9 cellular contexts compared by ENCODE assay signal in genomic region chr1:6205849-6206845, GRCh38. TPM values are rescaled to one million over a fixed set of nuclear protein-coding genes. Genes with fewer than 3 reads are reported as not detected.
DNase-seq lines count a peak whose midpoint lies in the region; ATAC-seq and TF ChIP-seq lines count a peak whose summit lies in the region.
"Had no signal": no experiment of that assay in that cellular context is flagged by ENCODE, and none has a peak within 500 bp of the region (broad histone marks: within the 10 kb centered on the region; RNA-seq: fewer than 3 reads in every experiment).

Gene RNF207 (plus strand): TSS chr1:6206119. CDS start chr1:6206536, 417 bp downstream.

- no peaks in the 10 kb centered on the region for H3K36me3 Mint-ChIP-seq in Caco-2 (ENCODE audit: insufficient read depth, unreplicated experiment)
- no peaks in the 10 kb centered on the region for H3K36me3 Mint-ChIP-seq in type B pancreatic cell

- intact Hi-C loops in Caco-2 (cut with micrococcal nuclease; ENCODE audit: unreplicated experiment), result no loop called here

- H2BK15ac ChIP-seq in neuronal stem cell (ENCODE audit: low read length), result peak within 1 kb of the TSS; percentile 81

- H3K9me3 Mint-ChIP-seq in Caco-2 (ENCODE audit: unreplicated experiment) (no peaks in the 10 kb centered on the region), type B pancreatic cell (no peaks in the 10 kb centered on the region)

- H3K79me1 ChIP-seq in neuronal stem cell (ENCODE audit: low read depth, low read length), result peaks cover 1% of the 10 kb centered on the region

- H3K27ac ChIP-seq in neuronal stem cell (replicated peaks; ENCODE audit: low read length), result peak within 1 kb of the TSS; percentile 1
- H3K27ac ChIP-seq: SK-N-MC had no signal

- peak within 1 kb of the TSS; percentile 94 for H3K14ac ChIP-seq in neuronal stem cell (ENCODE audit: low read length)

- WGBS in neuronal stem cell (ENCODE audit: extremely low coverage in 2 of 2, insufficient read length in 2 of 2, insufficient replicate concordance in 1 of 2), 2 donors, result no CpG with 5 or more reads among the region's 91 CpGs

- H3K23ac ChIP-seq in neuronal stem cell (ENCODE audit: low read depth, low read length, poor library complexity), result peak within 1 kb of the TSS; percentile 85

- peak within 1 kb of the TSS; percentile 100 for H2BK120ac ChIP-seq in neuronal stem cell (ENCODE audit: low read depth, low read length)

- H2BK12ac ChIP-seq in neuronal stem cell (ENCODE audit: low read length), result peak within 1 kb of the TSS; percentile 84

- peak within 1 kb of the TSS; percentile 62 for H3K4me2 ChIP-seq in neuronal stem cell (ENCODE audit: insufficient read depth, low read length, poor library complexity, severe bottlenecking)

- ATAC-seq in GM21447 (IDR thresholded peaks at IDR 0.05; ENCODE audit: unreplicated experiment), result peak; percentile 49

- no peak within 1 kb of the TSS for H3K4ac ChIP-seq in neuronal stem cell (ENCODE audit: low read length)

- H3K18ac ChIP-seq in neuronal stem cell (ENCODE audit: low read length), result peak within 1 kb of the TSS; percentile 94

- TF ChIP-seq CTCF in Caco-2 (IDR thresholded peaks at IDR 0.05; ENCODE audit: insufficient read depth in 1 of 2, low read depth in 1 of 2, low read length in 1 of 2, severe bottlenecking in 1 of 2, unreplicated experiment in 1 of 2) (no peak), fibroblast of mammary gland (conservative IDR thresholded peaks at IDR 0.05; ENCODE audit: control insufficient read depth, insufficient read depth, low read depth, low read length) (no peak), type B pancreatic cell (conservative IDR thresholded peaks at IDR 0.05) (no peak)

- no TSS peak for BruUV-seq in Caco-2 (replicated peaks; lab: Mats Ljungman, UMichigan)

- H2BK5ac ChIP-seq in neuronal stem cell (ENCODE audit: low read length), result no peak within 1 kb of the TSS

- H3K4me1 ChIP-seq in Caco-2 (no peaks in the 10 kb centered on the region; the same call in 1 of the 2 replicates), neuronal stem cell (ENCODE audit: control insufficient read depth in 2 of 2, insufficient read depth in 1 of 2, low read depth in 1 of 2, low read length in 2 of 2) (peaks cover 12 to 16% of the 10 kb centered on the region in 2 donors)

- POLR2A ChIA-PET in Caco-2 (lab: Charles Lee), result interaction anchor here (0.7 to 1.3 kb wide), 2 partner anchors 29 to 38 kb away, joined by 3 to 6 read pairs; partner anchors contain the start of gene ICMT

- H3K4me1 Mint-ChIP-seq in Caco-2 (ENCODE audit: low read depth, unreplicated experiment) (no peaks in the 10 kb centered on the region), type B pancreatic cell (ENCODE audit: unreplicated experiment) (peaks cover 3% of the 10 kb centered on the region)

- H3K9ac ChIP-seq in neuronal stem cell (ENCODE audit: low read depth, low read length, poor library complexity), result peak within 1 kb of the TSS; percentile 81

- H3K36me3 ChIP-seq in Caco-2 (ENCODE audit: control insufficient read depth, insufficient read depth, low read length), result no peaks in the 10 kb centered on the region
- no peaks in the 10 kb centered on the region for H3K36me3 ChIP-seq in neuronal stem cell (replicated peaks in 1 of 2; ENCODE audit: control insufficient read depth in 2 of 2, insufficient read depth in 2 of 2, low read length in 2 of 2)

- no peaks in the 10 kb centered on the region for H3K27me3 Mint-ChIP-seq in Caco-2 (ENCODE audit: insufficient read depth, unreplicated experiment)
- H3K27me3 Mint-ChIP-seq in type B pancreatic cell, result peaks cover 3% of the 10 kb centered on the region

- DNase-seq in Caco-2 (peak; percentile 86 to 88), NCI-H226 (peak; percentile 95), fibroblast of mammary gland (ENCODE audit: low read depth) (peak; percentile 41), neuronal stem cell (ENCODE audit: low spot score) (no peak), type B pancreatic cell (ENCODE audit: extremely low spot score, unreplicated experiment) (peak; percentile 85), NCI-H524 treated with DMSO at 0.1 percent for 48 hours (lab: John Stamatoyannopoulos, UW) (no peak)
- peak; percentile 55 for DNase-seq in activated T-cell treated with anti-CD3 and anti-CD28 coated beads, Interleukin-2, amount 50 U/mL, for 1 hour

- no peaks in the 10 kb centered on the region for H3K9me3 ChIP-seq in Caco-2
- H3K9me3 ChIP-seq in neuronal stem cell (replicated peaks in 1 of 2; ENCODE audit: control insufficient read depth in 2 of 2, insufficient read depth in 1 of 2, low read depth in 1 of 2, low read length in 2 of 2), result peaks cover 0 to 2% of the 10 kb centered on the region in 2 donors

- H3K27me3 ChIP-seq in Caco-2 (replicated peaks; ENCODE audit: control insufficient read depth, insufficient read depth, low read length), result no peaks in the 10 kb centered on the region
- H3K27me3 ChIP-seq in neuronal stem cell (ENCODE audit: control insufficient read depth in 3 of 3, insufficient read depth in 3 of 3, low read depth in 1 of 3, low read length in 3 of 3), result peaks cover 21 to 42% (median 31%) of the 10 kb centered on the region in 3 experiments

- CTCF ChIA-PET in Caco-2 (lab: Charles Lee), result interaction anchor here (0.7 to 1.0 kb wide), 5 partner anchors 29 to 156 kb away, joined by 3 to 9 read pairs (median 5); no protein-coding TSS in a partner anchor

- H3K4me3 Mint-ChIP-seq in Caco-2 (ENCODE audit: unreplicated experiment) (peak within 1 kb of the TSS; percentile 84), type B pancreatic cell (peak within 1 kb of the TSS; percentile 79)

- no peak within 1 kb of the TSS for H4K91ac ChIP-seq in neuronal stem cell (ENCODE audit: low read depth, low read length, poor library complexity)

- peak within 1 kb of the TSS; percentile 91 for H3K4me3 ChIP-seq in Caco-2 (ENCODE audit: low read depth, low read length)
- H3K4me3 ChIP-seq in fibroblast of mammary gland (ENCODE audit: control insufficient read depth, low read depth, low read length), result peak within 1 kb of the TSS; percentile 47
- peak within 1 kb of the TSS; percentile 33 to 51 for H3K4me3 ChIP-seq in neuronal stem cell (ENCODE audit: low read length in 2 of 2)
- H3K4me3 ChIP-seq: SK-N-MC had no signal

- H4K8ac ChIP-seq in neuronal stem cell (ENCODE audit: low read depth, low read length), result no peak within 1 kb of the TSS

- H3K27ac Mint-ChIP-seq in Caco-2 (ENCODE audit: unreplicated experiment) (no peak within 1 kb of the TSS), type B pancreatic cell (peak within 1 kb of the TSS; percentile 68)

- H2AK5ac ChIP-seq in neuronal stem cell (ENCODE audit: low read depth, low read length), result peak within 1 kb of the TSS; percentile 88

- H2AFZ ChIP-seq in neuronal stem cell (ENCODE audit: low read length), result peak within 1 kb of the TSS; percentile 78

RNA-seq across cellular contexts. Expression of gene RNF207, which starts in this region (rescaled TPM):
- total RNA-seq in Caco-2 (2022), result 26.1 and 27.4 TPM in 2 replicates
- 0.68 TPM for polyA plus RNA-seq in neuronal stem cell (2013, experiment 1 of 2)
- 0.66 TPM for polyA plus RNA-seq in neuronal stem cell (2013, experiment 2 of 2)
- 34.5 and 37.0 TPM in 2 replicates for total RNA-seq in type B pancreatic cell (ENCODE audit: low replicate concordance)

Comparison
In these comparisons a context has a peak if more than half of its experiments do, and no peak if none do; other contexts are left out.
1. DNase-seq: peak in Caco-2 (2 of 2), NCI-H226 (single experiment), activated T-cell treated with anti-CD3 and anti-CD28 coated beads, Interleukin-2, amount 50 U/mL, for 1 hour (single experiment), fibroblast of mammary gland (single experiment) and type B pancreatic cell (single experiment); none in neuronal stem cell (single experiment) and NCI-H524 treated with DMSO at 0.1 percent for 48 hours (single experiment).
2. Peak in every context shown above with its lines, with median percentiles within 50 percentile points of each other: H3K4me3 ChIP-seq.